ENCODE assay signal across 1 cellular context in genomic region chr15:66498501-66499386, GRCh38.
TF ChIP-seq lines count a peak whose summit lies in the region.

No MANE protein-coding gene starts in this region.

TF ChIP-seq in endothelial cell of umbilical vein, 7 proteins besides CTCF, POLR2A, EP300 and RAD21 (continued from another document):
- no peak for TF ChIP-seq GATA2 (IDR thresholded peaks at IDR 0.05; ENCODE audit: insufficient read depth, insufficient read length, low read depth, low read length)
